ENCODE assay signal across 2 cellular contexts in the genomic region with DNA sequence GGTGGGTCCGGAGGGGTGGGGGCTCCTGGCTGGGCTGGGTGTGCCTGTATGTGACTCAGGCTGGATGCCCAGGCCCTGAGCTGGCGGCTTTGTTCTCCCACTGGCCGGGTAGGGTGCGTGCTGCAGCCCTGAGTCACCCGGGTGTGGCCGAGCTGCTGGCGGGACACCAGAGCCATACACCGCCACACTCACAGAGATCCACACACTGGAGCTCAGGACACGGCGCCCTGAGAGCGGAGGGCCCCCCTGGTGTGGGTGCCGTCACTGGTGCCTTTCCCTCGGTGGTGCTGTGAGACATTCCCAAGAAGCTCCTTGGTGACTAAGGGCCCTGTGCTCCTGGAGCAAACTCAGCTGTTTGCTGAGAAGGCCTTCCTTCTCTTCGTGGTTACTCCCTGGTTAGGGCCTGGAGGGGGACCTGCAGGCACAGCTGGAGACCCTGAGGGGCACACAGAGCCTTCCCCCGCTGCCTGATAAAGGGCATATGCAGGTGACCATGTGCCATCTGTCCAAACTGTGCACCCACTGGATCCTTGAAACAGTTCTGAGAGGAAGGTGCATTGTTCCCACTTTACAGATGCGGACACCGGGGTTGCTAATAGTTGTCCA.
TF ChIP-seq lines count a peak whose summit lies in the region.

No MANE protein-coding gene starts in this region.

TF ChIP-seq in A549, 52 proteins besides CTCF, POLR2A, EP300 and RAD21 (continued from another document):
- TF ChIP-seq ZNF302 (CRISPR knock-in tag; IDR thresholded peaks at IDR 0.05) (peak; percentile 96), SMC3 (IDR thresholded peaks at IDR 0.05) (peak; percentile 29; the same call in 2 of the 3 replicates), HOXA7 (CRISPR knock-in tag; IDR thresholded peaks at IDR 0.05) (no peak; the same call in none of the 2 replicates), RCOR1 (IDR thresholded peaks at IDR 0.05; ENCODE audit: low read depth, low read length) (no peak), GATA3 (IDR thresholded peaks at IDR 0.05; ENCODE audit: borderline replicate concordance) (peak; percentile 98), KDM1A (IDR thresholded peaks at IDR 0.05; ENCODE audit: low read depth) (no peak), CHD4 (IDR thresholded peaks at IDR 0.05; ENCODE audit: borderline replicate concordance) (no peak), JUN (IDR thresholded peaks at IDR 0.05) (peak; percentile 94 to 99), RFX5 (IDR thresholded peaks at IDR 0.05) (peak; percentile 23; the same call in 1 of the 2 replicates), HEYL (CRISPR knock-in tag; IDR thresholded peaks at IDR 0.05) (peak; percentile 92; the same call in 1 of the 2 replicates), MAZ (IDR thresholded peaks at IDR 0.05; ENCODE audit: borderline replicate concordance, low read depth, low read length) (peak; percentile 27; the same call in 1 of the 2 replicates), RNF2 (IDR thresholded peaks at IDR 0.05; ENCODE audit: borderline replicate concordance, low read depth) (no peak), HDAC2 (IDR thresholded peaks at IDR 0.05) (0 out of 2 replicates have a peak, but pooled peaks have one; percentile 43), HOXB13 (CRISPR knock-in tag; IDR thresholded peaks at IDR 0.05; ENCODE audit: low read depth) (peak; percentile 98), HOXB5 (CRISPR knock-in tag; IDR thresholded peaks at IDR 0.05) (peak; percentile 97), ZSCAN20 (CRISPR knock-in tag; IDR thresholded peaks at IDR 0.05) (peak; percentile 85; the same call in 1 of the 2 replicates)
- TF ChIP-seq, protein P1, sequence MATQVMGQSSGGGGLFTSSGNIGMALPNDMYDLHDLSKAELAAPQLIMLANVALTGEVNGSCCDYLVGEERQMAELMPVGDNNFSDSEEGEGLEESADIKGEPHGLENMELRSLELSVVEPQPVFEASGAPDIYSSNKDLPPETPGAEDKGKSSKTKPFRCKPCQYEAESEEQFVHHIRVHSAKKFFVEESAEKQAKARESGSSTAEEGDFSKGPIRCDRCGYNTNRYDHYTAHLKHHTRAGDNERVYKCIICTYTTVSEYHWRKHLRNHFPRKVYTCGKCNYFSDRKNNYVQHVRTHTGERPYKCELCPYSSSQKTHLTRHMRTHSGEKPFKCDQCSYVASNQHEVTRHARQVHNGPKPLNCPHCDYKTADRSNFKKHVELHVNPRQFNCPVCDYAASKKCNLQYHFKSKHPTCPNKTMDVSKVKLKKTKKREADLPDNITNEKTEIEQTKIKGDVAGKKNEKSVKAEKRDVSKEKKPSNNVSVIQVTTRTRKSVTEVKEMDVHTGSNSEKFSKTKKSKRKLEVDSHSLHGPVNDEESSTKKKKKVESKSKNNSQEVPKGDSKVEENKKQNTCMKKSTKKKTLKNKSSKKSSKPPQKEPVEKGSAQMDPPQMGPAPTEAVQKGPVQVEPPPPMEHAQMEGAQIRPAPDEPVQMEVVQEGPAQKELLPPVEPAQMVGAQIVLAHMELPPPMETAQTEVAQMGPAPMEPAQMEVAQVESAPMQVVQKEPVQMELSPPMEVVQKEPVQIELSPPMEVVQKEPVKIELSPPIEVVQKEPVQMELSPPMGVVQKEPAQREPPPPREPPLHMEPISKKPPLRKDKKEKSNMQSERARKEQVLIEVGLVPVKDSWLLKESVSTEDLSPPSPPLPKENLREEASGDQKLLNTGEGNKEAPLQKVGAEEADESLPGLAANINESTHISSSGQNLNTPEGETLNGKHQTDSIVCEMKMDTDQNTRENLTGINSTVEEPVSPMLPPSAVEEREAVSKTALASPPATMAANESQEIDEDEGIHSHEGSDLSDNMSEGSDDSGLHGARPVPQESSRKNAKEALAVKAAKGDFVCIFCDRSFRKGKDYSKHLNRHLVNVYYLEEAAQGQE (IDR thresholded peaks at IDR 0.05) = no peak
- TF ChIP-seq, protein P2, sequence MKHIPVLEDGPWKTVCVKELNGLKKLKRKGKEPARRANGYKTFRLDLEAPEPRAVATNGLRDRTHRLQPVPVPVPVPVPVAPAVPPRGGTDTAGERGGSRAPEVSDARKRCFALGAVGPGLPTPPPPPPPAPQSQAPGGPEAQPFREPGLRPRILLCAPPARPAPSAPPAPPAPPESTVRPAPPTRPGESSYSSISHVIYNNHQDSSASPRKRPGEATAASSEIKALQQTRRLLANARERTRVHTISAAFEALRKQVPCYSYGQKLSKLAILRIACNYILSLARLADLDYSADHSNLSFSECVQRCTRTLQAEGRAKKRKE (CRISPR knock-in tag; IDR thresholded peaks at IDR 0.05; ENCODE audit: low read depth) = peak; percentile 94
- TF ChIP-seq, protein P3, sequence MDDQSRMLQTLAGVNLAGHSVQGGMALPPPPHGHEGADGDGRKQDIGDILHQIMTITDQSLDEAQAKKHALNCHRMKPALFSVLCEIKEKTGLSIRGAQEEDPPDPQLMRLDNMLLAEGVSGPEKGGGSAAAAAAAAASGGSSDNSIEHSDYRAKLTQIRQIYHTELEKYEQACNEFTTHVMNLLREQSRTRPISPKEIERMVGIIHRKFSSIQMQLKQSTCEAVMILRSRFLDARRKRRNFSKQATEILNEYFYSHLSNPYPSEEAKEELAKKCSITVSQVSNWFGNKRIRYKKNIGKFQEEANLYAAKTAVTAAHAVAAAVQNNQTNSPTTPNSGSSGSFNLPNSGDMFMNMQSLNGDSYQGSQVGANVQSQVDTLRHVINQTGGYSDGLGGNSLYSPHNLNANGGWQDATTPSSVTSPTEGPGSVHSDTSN (IDR thresholded peaks at IDR 0.05) = peak; percentile 86
- TF ChIP-seq, protein P4, sequence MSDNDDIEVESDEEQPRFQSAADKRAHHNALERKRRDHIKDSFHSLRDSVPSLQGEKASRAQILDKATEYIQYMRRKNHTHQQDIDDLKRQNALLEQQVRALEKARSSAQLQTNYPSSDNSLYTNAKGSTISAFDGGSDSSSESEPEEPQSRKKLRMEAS (IDR thresholded peaks at IDR 0.05) = peak; percentile 93
- TF ChIP-seq, protein P5, sequence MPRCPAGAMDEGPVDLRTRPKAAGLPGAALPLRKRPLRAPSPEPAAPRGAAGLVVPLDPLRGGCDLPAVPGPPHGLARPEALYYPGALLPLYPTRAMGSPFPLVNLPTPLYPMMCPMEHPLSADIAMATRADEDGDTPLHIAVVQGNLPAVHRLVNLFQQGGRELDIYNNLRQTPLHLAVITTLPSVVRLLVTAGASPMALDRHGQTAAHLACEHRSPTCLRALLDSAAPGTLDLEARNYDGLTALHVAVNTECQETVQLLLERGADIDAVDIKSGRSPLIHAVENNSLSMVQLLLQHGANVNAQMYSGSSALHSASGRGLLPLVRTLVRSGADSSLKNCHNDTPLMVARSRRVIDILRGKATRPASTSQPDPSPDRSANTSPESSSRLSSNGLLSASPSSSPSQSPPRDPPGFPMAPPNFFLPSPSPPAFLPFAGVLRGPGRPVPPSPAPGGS (IDR thresholded peaks at IDR 0.05) = no peak; the same call in none of the 3 replicates
TF ChIP-seq in A549: peak in this region for 26.

TF ChIP-seq in Ishikawa, 13 proteins besides CTCF, POLR2A, EP300 and RAD21 (continued from another document):
- TF ChIP-seq NFIC (IDR thresholded peaks at IDR 0.05) (peak; percentile 99), TEAD4 (IDR thresholded peaks at IDR 0.05) (peak; percentile 98), EGR1 (IDR thresholded peaks at IDR 0.05) (peak; percentile 4; the same call in 1 of the 2 replicates), TAF1 (IDR thresholded peaks at IDR 0.05; ENCODE audit: low read depth) (no peak; the same call in 1 of the 2 replicates), FOXM1 (IDR thresholded peaks at IDR 0.05; ENCODE audit: borderline replicate concordance, low read depth) (peak; percentile 98)
- TF ChIP-seq, protein P4 (IDR thresholded peaks at IDR 0.05) = peak; percentile 86
TF ChIP-seq in Ishikawa: peak in this region for 9.
